In genomic region chr2:196489366-196489765, GRCh38 we compare ENCODE assay signal across 31 cellular contexts.
"Had no signal": no experiment of that assay in that cellular context is flagged by ENCODE, and none has a peak within 500 bp of the region (broad histone marks: within the 10 kb centered on the region; RNA-seq: fewer than 3 reads in every experiment).

No MANE protein-coding gene starts in this region.

- H3K27ac Mint-ChIP-seq: activated naive CD4-positive, alpha-beta T cell treated with anti-CD3 and anti-CD28 coated beads, Interleukin-2, amount 10 ng/mL, durations not matched to agents 7 days and 5 days; activated naive CD8-positive, alpha-beta T cell treated with anti-CD3 and anti-CD28 coated beads, Interleukin-2, amount 10 ng/mL, durations not matched to agents 7 days and 5 days; activated T-cell treated with anti-CD3 and anti-CD28 coated beads, Interleukin-2, amount 50 U/mL, for 24 hours; natural killer cell; progenitor cell of endocrine pancreas; stimulated activated memory B cell treated with anti-CD40 and anti-IgM and Interleukin-4, amounts not matched to agents 10 μg/mL and 1 μg/mL and 100 μg/mL, for 72 hours; stimulated activated naive CD8-positive, alpha-beta T cell treated with anti-CD3 and anti-CD28 coated beads, Interleukin-15, amount 100 ng/mL, for 72 hours had no signal

- H3K36me3 Mint-ChIP-seq: activated naive CD4-positive, alpha-beta T cell treated with anti-CD3 and anti-CD28 coated beads, Interleukin-2, amount 10 ng/mL, durations not matched to agents 7 days and 5 days; activated naive CD8-positive, alpha-beta T cell treated with anti-CD3 and anti-CD28 coated beads, Interleukin-2, amount 10 ng/mL, durations not matched to agents 7 days and 5 days; natural killer cell; stimulated activated memory B cell treated with anti-CD40 and anti-IgM and Interleukin-4, amounts not matched to agents 10 μg/mL and 1 μg/mL and 100 μg/mL, for 72 hours had no signal

- DNase-seq: activated CD4-positive, alpha-beta T cell treated with anti-CD3 and anti-CD28 coated beads for 48 hours; activated CD4-positive, alpha-beta T cell treated with anti-CD3 and anti-CD28 coated beads, Interleukin-2, amount 50 U/mL, for 48 hours; activated CD8-positive, alpha-beta memory T cell treated with anti-CD3 and anti-CD28 coated beads for 24 hours; activated gamma-delta T cell; activated naive CD4-positive, alpha-beta T cell treated with anti-CD3 and anti-CD28 coated beads, Interleukin-2, amount 10 ng/mL, durations not matched to agents 7 days and 5 days; activated naive CD8-positive, alpha-beta T cell treated with anti-CD3 and anti-CD28 coated beads, Interleukin-2, amount 10 ng/mL, durations not matched to agents 7 days and 5 days; activated T-cell treated with anti-CD3 and anti-CD28 coated beads, Interleukin-2, amount 50 U/mL, for 24 hours; amniotic stem cell; caudate nucleus; effector CD8-positive, alpha-beta T cell; foreskin fibroblast; heart right ventricle; left lung; lower lobe of right lung; mesendoderm; natural killer cell; ovary; retina; small intestine; stimulated activated CD4-positive, alpha-beta T cell treated with anti-CD3 and anti-CD28 coated beads, Interleukin-1b, Interleukin-23, amount 100 ng/mL, for 48 hours; stimulated activated CD4-positive, alpha-beta T cell treated with anti-CD3 and anti-CD28 coated beads, Interleukin-4, amount 100 ng/mL, for 4 hours; stimulated activated CD8-positive, alpha-beta memory T cell treated with anti-CD3 and anti-CD28 coated beads, Interleukin-4, amount 100 ng/mL, for 48 hours; stimulated activated naive CD8-positive, alpha-beta T cell treated with anti-CD3 and anti-CD28 coated beads, Interleukin-15, amount 100 ng/mL, for 72 hours; tibial artery; upper lobe of right lung had no signal

- H3K27me3 Mint-ChIP-seq: progenitor cell of endocrine pancreas had no signal

- FAIRE-seq: astrocyte, small intestine, TTC549 had no signal

- H3K4me1 Mint-ChIP-seq: activated naive CD4-positive, alpha-beta T cell treated with anti-CD3 and anti-CD28 coated beads, Interleukin-2, amount 10 ng/mL, durations not matched to agents 7 days and 5 days; activated naive CD8-positive, alpha-beta T cell treated with anti-CD3 and anti-CD28 coated beads, Interleukin-2, amount 10 ng/mL, durations not matched to agents 7 days and 5 days; natural killer cell; stimulated activated memory B cell treated with anti-CD40 and anti-IgM and Interleukin-4, amounts not matched to agents 10 μg/mL and 1 μg/mL and 100 μg/mL, for 72 hours; stimulated activated naive CD8-positive, alpha-beta T cell treated with anti-CD3 and anti-CD28 coated beads, Interleukin-15, amount 100 ng/mL, for 72 hours had no signal

- ATAC-seq: activated CD4-positive, CD25-positive, alpha-beta regulatory T cell treated with anti-CD3 and anti-CD28 coated beads, Interleukin-2, amount 50 U/mL, for 24 hours; heart right ventricle; left lung; lower lobe of right lung; natural killer cell; sciatic nerve; stimulated activated memory B cell treated with anti-CD40 and anti-IgM and Interleukin-4, amounts not matched to agents 10 μg/mL and 1 μg/mL and 100 μg/mL, for 72 hours; stimulated activated naive CD8-positive, alpha-beta T cell treated with anti-CD3 and anti-CD28 coated beads, Interleukin-15, amount 100 ng/mL, for 72 hours; upper lobe of right lung had no signal

- H3K4me3 Mint-ChIP-seq: activated naive CD4-positive, alpha-beta T cell treated with anti-CD3 and anti-CD28 coated beads, Interleukin-2, amount 10 ng/mL, durations not matched to agents 7 days and 5 days; activated naive CD8-positive, alpha-beta T cell treated with anti-CD3 and anti-CD28 coated beads, Interleukin-2, amount 10 ng/mL, durations not matched to agents 7 days and 5 days; activated T-cell treated with anti-CD3 and anti-CD28 coated beads, Interleukin-2, amount 50 U/mL, for 24 hours; natural killer cell; stimulated activated memory B cell treated with anti-CD40 and anti-IgM and Interleukin-4, amounts not matched to agents 10 μg/mL and 1 μg/mL and 100 μg/mL, for 72 hours; stimulated activated naive CD8-positive, alpha-beta T cell treated with anti-CD3 and anti-CD28 coated beads, Interleukin-15, amount 100 ng/mL, for 72 hours had no signal

- H3K9me3 Mint-ChIP-seq: activated naive CD4-positive, alpha-beta T cell treated with anti-CD3 and anti-CD28 coated beads, Interleukin-2, amount 10 ng/mL, durations not matched to agents 7 days and 5 days had no signal
